Comparison of ENCODE assay signal across 1 cellular context in genomic region chr12:55997535-55997859, GRCh38.
TF ChIP-seq lines count a peak whose summit lies in the region.

No MANE protein-coding gene starts in this region.

TF ChIP-seq in K562, 482 proteins besides CTCF, POLR2A, EP300 and RAD21 (continues in another document):
- TF ChIP-seq MEIS2 (IDR thresholded peaks at IDR 0.05; ENCODE audit: partially characterized antibody) (no peak), GABPA (tag; conservative IDR thresholded peaks at IDR 0.05; ENCODE audit: low read depth) (no peak), GABPB1 (CRISPR knock-in tag; IDR thresholded peaks at IDR 0.05) (peak; percentile 4; the same call in 1 of the 2 replicates), ZNF41 (CRISPR knock-in tag; conservative IDR thresholded peaks at IDR 0.05) (no peak), ZZZ3 (IDR thresholded peaks at IDR 0.05) (no peak), ELF1 (tag; IDR thresholded peaks at IDR 0.05) (no peak), PHB2 (IDR thresholded peaks at IDR 0.05; ENCODE audit: low read depth) (no peak), PHB (CRISPR knock-in tag; IDR thresholded peaks at IDR 0.05) (peak; percentile 86; the same call in 1 of the 2 replicates), SRSF3 (IDR thresholded peaks at IDR 0.05; ENCODE audit: insufficient read depth, low read length) (no peak), CEBPB (tag; IDR thresholded peaks at IDR 0.05) (no peak), CBFA2T2 (conservative IDR thresholded peaks at IDR 0.05) (no peak), DEAF1 (CRISPR knock-in tag; IDR thresholded peaks at IDR 0.05) (no peak), ZBTB9 (CRISPR knock-in tag; IDR thresholded peaks at IDR 0.05) (peak; percentile 36; the same call in 1 of the 2 replicates), CUX1 (CRISPR knock-in tag; IDR thresholded peaks at IDR 0.05) (no peak), PTBP1 (IDR thresholded peaks at IDR 0.05; ENCODE audit: low read depth, low read length) (no peak), KDM1A (IDR thresholded peaks at IDR 0.05) (no peak), NONO (IDR thresholded peaks at IDR 0.05; ENCODE audit: low read depth in 2 of 2, low read length in 1 of 2) (no peak), ZNF239 (CRISPR knock-in tag; IDR thresholded peaks at IDR 0.05) (no peak), TCF7 (IDR thresholded peaks at IDR 0.05; ENCODE audit: borderline replicate concordance) (no peak), ZNF408 (CRISPR knock-in tag; IDR thresholded peaks at IDR 0.05; ENCODE audit: low read depth) (no peak), SREBF2 (CRISPR knock-in tag; IDR thresholded peaks at IDR 0.05) (no peak), CBFB (CRISPR knock-in tag; IDR thresholded peaks at IDR 0.05) (0 out of 2 replicates have a peak, but pooled peaks have one; percentile 36), SFPQ (IDR thresholded peaks at IDR 0.05; ENCODE audit: low read depth, low read length) (no peak), ZNF143 (CRISPR knock-in tag; IDR thresholded peaks at IDR 0.05) (no peak), ZBTB33 (CRISPR knock-in tag; IDR thresholded peaks at IDR 0.05) (no peak), SP1 (CRISPR knock-in tag; IDR thresholded peaks at IDR 0.05) (no peak), ZNF134 (CRISPR knock-in tag; conservative IDR thresholded peaks at IDR 0.05) (no peak), SMC3 (conservative IDR thresholded peaks at IDR 0.05; ENCODE audit: insufficient read depth, low read depth, low read length) (no peak), BCLAF1 (IDR thresholded peaks at IDR 0.05; ENCODE audit: borderline replicate concordance in 1 of 2, control insufficient read depth in 1 of 2, low read depth in 2 of 2, low read length in 1 of 2) (no peak), ZSCAN32 (CRISPR knock-in tag; IDR thresholded peaks at IDR 0.05) (no peak), MBD1 (CRISPR knock-in tag; IDR thresholded peaks at IDR 0.05) (no peak), ZFPM2 (CRISPR knock-in tag; IDR thresholded peaks at IDR 0.05) (0 out of 2 replicates have a peak, but pooled peaks have one; percentile 33), ATF2 (CRISPR knock-in tag; IDR thresholded peaks at IDR 0.05) (no peak), ARID2 (IDR thresholded peaks at IDR 0.05) (no peak)
